Comparison of ENCODE assay signal across 10 cellular contexts in genomic region chr3:141367038-141367730, GRCh38. TPM values are rescaled to one million over a fixed set of nuclear protein-coding genes. Genes with fewer than 3 reads are reported as not detected.
A peak's percentile ranks its signal among the peaks of the same experiment; 100 is the strongest.
DNase-seq lines count a peak whose midpoint lies in the region; ATAC-seq, FAIRE-seq and TF ChIP-seq lines count a peak whose summit lies in the region.
"Had no signal": no experiment of that assay in that cellular context is flagged by ENCODE, and none has a peak within 500 bp of the region (broad histone marks: within the 10 kb centered on the region; RNA-seq: fewer than 3 reads in every experiment).

No MANE protein-coding gene starts in this region.

- no TSS peak for BruUV-seq in Panc1 (replicated peaks; lab: Mats Ljungman, UMichigan)

- peaks cover 0 to 2% of the 10 kb centered on the region in 2 donors for H3K9me3 Mint-ChIP-seq in activated T-cell treated with anti-CD3 and anti-CD28 coated beads, Interleukin-2, amount 50 U/mL, for 72 hours
- H3K9me3 Mint-ChIP-seq: activated naive CD4-positive, alpha-beta T cell treated with anti-CD3 and anti-CD28 coated beads, Interleukin-2, amount 50 U/mL, for 72 hours had no signal

- no peak for FAIRE-seq in pancreas (lab: Jason Lieb, UNC)

- no peak overlapping the region for H3K27ac Mint-ChIP-seq in activated T-cell treated with anti-CD3 and anti-CD28 coated beads, Interleukin-2, amount 50 U/mL, for 72 hours
- H3K27ac Mint-ChIP-seq: activated naive CD4-positive, alpha-beta T cell treated with anti-CD3 and anti-CD28 coated beads, Interleukin-2, amount 50 U/mL, for 72 hours had no signal

- peaks cover 7% of the 10 kb centered on the region for H3K27me3 Mint-ChIP-seq in activated T-cell treated with anti-CD3 and anti-CD28 coated beads, Interleukin-2, amount 50 U/mL, for 72 hours (ENCODE audit: low read depth)

- no peaks in the 10 kb centered on the region for H3K27me3 ChIP-seq in BJ (ENCODE audit: control insufficient read depth, insufficient read depth, low read length)
- no peaks in the 10 kb centered on the region for H3K27me3 ChIP-seq in Panc1 (ENCODE audit: control insufficient read depth, insufficient read depth, low read length)
- H3K27me3 ChIP-seq in pancreas: no peaks in the 10 kb centered on the region

- intact Hi-C loops in Panc1 (cut with micrococcal nuclease; ENCODE audit: unreplicated experiment): no loop called here
- intact Hi-C loops in pancreas (cut with DNase I): loop anchor here in 1 of 3 donors (10.0 kb wide), 2 partner anchors 48 to 78 kb away; no protein-coding TSS in a partner anchor

- no peak overlapping the region for H3K4me3 ChIP-seq in BJ (ENCODE audit: low read depth, low read length)
- H3K4me3 ChIP-seq in Panc1 (ENCODE audit: low read depth in 2 of 2, low read length in 2 of 2): no peak overlapping the region
- no peak overlapping the region for H3K4me3 ChIP-seq in epithelial cell of esophagus (ENCODE audit: low read length)
- no peak overlapping the region for H3K4me3 ChIP-seq in pancreas

- peak; percentile 48 for ATAC-seq in Panc1
- ATAC-seq in pancreas: peak in 1 of 4 donors; percentile 7
- no peak for ATAC-seq in activated T-cell treated with anti-CD3 and anti-CD28 coated beads, Interleukin-2, amount 50 U/mL, for 72 hours (replicated peaks in 1 of 2)
- ATAC-seq in HG03432 (IDR thresholded peaks at IDR 0.05; ENCODE audit: unreplicated experiment): no peak
- ATAC-seq: activated naive CD4-positive, alpha-beta T cell treated with anti-CD3 and anti-CD28 coated beads, Interleukin-2, amount 50 U/mL, for 72 hours had no signal

- CTCF ChIA-PET in BJ (lab: Yijun Ruan, JAX): interaction anchor here (0.8 to 2.4 kb wide), 15 partner anchors 8 to 98 kb away, joined by 3 to 12 read pairs (median 5); no protein-coding TSS in a partner anchor
- CTCF ChIA-PET in Panc1 (lab: Charles Lee): interaction anchor here (0.8 kb wide), 1 partner anchor 41 kb away, joined by 3 read pairs; no protein-coding TSS in a partner anchor

- DNase-seq in BJ (ENCODE audit: low read depth) (peak; percentile 99), Panc1 (ENCODE audit: low read depth, low spot score) (no peak), epithelial cell of esophagus (ENCODE audit: low read depth) (peak; percentile 99), pancreas (no peak), NCI-H1092 (lab: John Stamatoyannopoulos, UW) (no peak), GM13977 (ENCODE audit: low spot score) (no peak)
- no peak for DNase-seq in activated T-cell treated with anti-CD3 and anti-CD28 coated beads, Interleukin-2, amount 50 U/mL, for 72 hours
- DNase-seq: MV-4-11 had no signal

- peak overlapping the region; percentile 94 for H3K27ac ChIP-seq in Panc1 (ENCODE audit: low read length)
- peak overlapping the region; percentile 65 to 88 (median 82) for H3K27ac ChIP-seq in pancreas

- H3K9me3 ChIP-seq in Panc1 (ENCODE audit: control insufficient read depth, insufficient read depth, low read depth, low read length): peaks cover 7% of the 10 kb centered on the region; the same call in 1 of the 2 replicates
- no peaks in the 10 kb centered on the region for H3K9me3 ChIP-seq in pancreas

- H3K4me3 Mint-ChIP-seq in activated T-cell treated with anti-CD3 and anti-CD28 coated beads, Interleukin-2, amount 50 U/mL, for 72 hours: no peak overlapping the region

- H3K4me1 ChIP-seq in Panc1 (ENCODE audit: control insufficient read depth, insufficient read depth, low read length): peaks cover 40% of the 10 kb centered on the region
- peaks cover 5 to 26% (median 13%) of the 10 kb centered on the region in 3 donors for H3K4me1 ChIP-seq in pancreas

- peaks cover 2 to 3% of the 10 kb centered on the region in 2 donors for H3K36me3 Mint-ChIP-seq in activated T-cell treated with anti-CD3 and anti-CD28 coated beads, Interleukin-2, amount 50 U/mL, for 72 hours (ENCODE audit: insufficient read depth in 2 of 2)
- H3K36me3 Mint-ChIP-seq: activated naive CD4-positive, alpha-beta T cell treated with anti-CD3 and anti-CD28 coated beads, Interleukin-2, amount 50 U/mL, for 72 hours had no signal

- in situ Hi-C loops in Panc1 (cut with HindIII; ENCODE audit: low pct_unique_long_range_greater_than_20kb, low sequenced_read_pairs) (no loop called here), GM13977 (cut with MboI; ENCODE audit: low pct_unique_long_range_greater_than_20kb, low sequenced_read_pairs, unreplicated experiment) (no loop called here)

- POLR2A ChIA-PET in BJ (lab: Charles Lee): interaction anchor here (0.9 to 1.9 kb wide), 3 partner anchors 40 to 81 kb away, joined by 3 to 9 read pairs (median 4); no protein-coding TSS in a partner anchor
- POLR2A ChIA-PET in Panc1 (lab: Charles Lee): no interaction called here

- 92 to 94% methylated on average over 12 of the region's 12 CpGs for WGBS in pancreas, 2 donors

- TF ChIP-seq CTCF in BJ (IDR thresholded peaks at IDR 0.05; ENCODE audit: insufficient read depth, low read depth, low read length) (no peak), Panc1 (IDR thresholded peaks at IDR 0.05) (no peak), epithelial cell of esophagus (IDR thresholded peaks at IDR 0.05; ENCODE audit: insufficient read depth, low read depth, low read length, missing control alignments) (no peak), pancreas (IDR thresholded peaks at IDR 0.05) (no peak), GM13977 (IDR thresholded peaks at IDR 0.05; ENCODE audit: extremely low read depth, insufficient read depth, missing control alignments) (no peak)

- H3K36me3 ChIP-seq in BJ (ENCODE audit: control insufficient read depth, insufficient read depth, low read length): no peaks in the 10 kb centered on the region
- H3K36me3 ChIP-seq in Panc1 (ENCODE audit: control insufficient read depth, insufficient read depth, low read length): no peaks in the 10 kb centered on the region
- no peaks in the 10 kb centered on the region for H3K36me3 ChIP-seq in pancreas

- peaks cover 37% of the 10 kb centered on the region for H3K4me1 Mint-ChIP-seq in activated T-cell treated with anti-CD3 and anti-CD28 coated beads, Interleukin-2, amount 50 U/mL, for 72 hours (ENCODE audit: low read depth)

RNA-seq across cellular contexts. Expression of gene ZBTB38, which starts 1.1 kb away (rescaled TPM):
- polyA plus RNA-seq in BJ (2011; rRNA removed) (62.0 and 77.4 TPM in 2 replicates), pancreas (10 to 100 TPM in 1 of 2 donors, 1 to 10 TPM in 1; 5.7 to 11.2 TPM)
- polyA minus RNA-seq in BJ (2011; rRNA and poly(A)+ RNA removed): 92.7 and 105 TPM in 2 replicates
- total RNA-seq in Panc1 (2021; ENCODE audit: unreplicated experiment) (46.7 TPM), pancreas (10 to 100 TPM; 29.4 to 46.8 (median 31.7) TPM)
- polyA plus RNA-seq in Panc1 (2012; ENCODE audit: insufficient read length): 34.0 TPM
- total RNA-seq in activated T-cell treated with anti-CD3 and anti-CD28 coated beads, Interleukin-2, amount 50 U/mL, for 72 hours: 10 to 100 TPM; 50.7 to 82.9 TPM

Comparison
In these comparisons a context has a peak if more than half of its experiments do, and no peak if none do; other contexts are left out.
1. DNase-seq: peak in BJ (single experiment) and epithelial cell of esophagus (single experiment); none in Panc1 (single experiment), pancreas (0 of 6), activated T-cell treated with anti-CD3 and anti-CD28 coated beads, Interleukin-2, amount 50 U/mL, for 72 hours (0 of 2), NCI-H1092 (single experiment) and GM13977 (single experiment).